13 cellular contexts compared by ENCODE assay signal in the genomic region with DNA sequence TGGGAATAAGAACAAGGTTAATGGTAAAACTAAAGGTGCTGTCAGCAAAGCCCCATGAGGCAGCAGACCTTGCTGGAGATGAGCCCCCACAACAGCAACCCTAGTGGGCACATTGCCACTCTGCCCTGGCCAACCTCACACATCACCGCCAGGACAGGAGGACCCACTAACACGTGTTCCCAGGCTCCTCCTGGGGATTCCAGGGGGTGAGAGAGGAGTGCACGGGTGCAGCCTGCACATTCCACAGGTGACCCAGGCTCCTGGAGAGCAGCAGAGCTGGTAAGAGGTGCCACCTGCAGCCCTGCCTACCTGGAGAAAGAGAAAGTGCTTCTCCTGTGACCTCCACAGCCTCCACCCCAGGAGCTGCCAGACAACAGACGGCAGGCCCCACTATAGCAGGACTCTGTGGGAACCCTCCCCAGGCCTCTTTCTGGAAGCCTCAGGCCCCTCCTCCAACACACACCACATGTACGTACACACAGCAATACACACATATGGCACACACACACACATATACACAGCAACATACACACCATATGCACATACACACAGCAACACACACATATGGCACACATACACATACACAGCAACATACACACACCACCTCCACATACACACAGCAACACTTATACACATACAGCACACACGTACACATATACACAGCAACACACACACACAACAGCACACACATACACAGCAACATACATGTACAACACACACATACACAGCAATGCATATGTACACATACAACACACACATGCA.
DNase-seq lines count a peak whose midpoint lies in the region; ATAC-seq, FAIRE-seq and TF ChIP-seq lines count a peak whose summit lies in the region.
"Had no signal": no experiment of that assay in that cellular context is flagged by ENCODE, and none has a peak within 500 bp of the region (broad histone marks: within the 10 kb centered on the region; RNA-seq: fewer than 3 reads in every experiment).

No MANE protein-coding gene starts in this region.

- no peaks in the 10 kb centered on the region for H3K27me3 ChIP-seq in bronchial epithelial cell (ENCODE audit: control insufficient read depth, insufficient read depth, low read length)
- no peaks in the 10 kb centered on the region for H3K27me3 ChIP-seq in naive thymus-derived CD4-positive, alpha-beta T cell (ENCODE audit: control insufficient read depth in 2 of 2, insufficient read depth in 2 of 2, low read length in 2 of 2)

- peaks cover 0 to 7% (median 0%) of the 10 kb centered on the region in 5 donors for H3K27me3 Mint-ChIP-seq in naive thymus-derived CD4-positive, alpha-beta T cell

- H3K4me3 Mint-ChIP-seq in naive thymus-derived CD4-positive, alpha-beta T cell, result no peak overlapping the region
- H3K4me3 Mint-ChIP-seq: CD14-positive monocyte; CD8-positive, alpha-beta T cell had no signal

- no peak overlapping the region for H3K27ac Mint-ChIP-seq in naive thymus-derived CD4-positive, alpha-beta T cell
- H3K27ac Mint-ChIP-seq: CD14-positive monocyte; CD8-positive, alpha-beta T cell had no signal

- ATAC-seq in naive thymus-derived CD4-positive, alpha-beta T cell, result peak; percentile 11
- ATAC-seq: A549; CD8-positive, alpha-beta T cell had no signal

- H3K9me3 Mint-ChIP-seq in naive thymus-derived CD4-positive, alpha-beta T cell, result no peaks in the 10 kb centered on the region
- H3K9me3 Mint-ChIP-seq: CD14-positive monocyte; CD8-positive, alpha-beta T cell had no signal

- DNase-seq in bronchial epithelial cell (ENCODE audit: low read depth) (no peak), NCI-H226 (no peak), ACHN (no peak), coronary artery (ENCODE audit: low spot score) (no peak)
- DNase-seq in naive thymus-derived CD4-positive, alpha-beta T cell, result no peak
- DNase-seq: CD8-positive, alpha-beta T cell; COR-L47; DND-41; GDM1 had no signal

- in situ Hi-C loops in ACHN (cut with HindIII; ENCODE audit: low pct_ligation_motif_present, low pct_unique_long_range_greater_than_20kb, low sequenced_read_pairs), result no loop called here

- peaks cover 7 to 9% of the 10 kb centered on the region in 2 experiments; a peak in 2 of 3 replicates for H3K36me3 ChIP-seq in HEK293 (ENCODE audit: control insufficient read depth in 2 of 2, insufficient read depth in 1 of 2, low read length in 2 of 2)
- no peaks in the 10 kb centered on the region for H3K36me3 ChIP-seq in bronchial epithelial cell (ENCODE audit: control insufficient read depth, insufficient read depth, low read length)
- no peaks in the 10 kb centered on the region for H3K36me3 ChIP-seq in naive thymus-derived CD4-positive, alpha-beta T cell (ENCODE audit: control insufficient read depth in 2 of 3, insufficient read depth in 3 of 3, low read length in 3 of 3)

- H3K4me3 ChIP-seq in HEK293 (ENCODE audit: low read depth, low read length), result no peak overlapping the region
- no peak overlapping the region for H3K4me3 ChIP-seq in bronchial epithelial cell (ENCODE audit: low read depth, low read length)
- H3K4me3 ChIP-seq in naive thymus-derived CD4-positive, alpha-beta T cell (ENCODE audit: low read length), result no peak overlapping the region
- no peak overlapping the region for H3K4me3 ChIP-seq in coronary artery
- H3K4me3 ChIP-seq: A549 had no signal

- intact Hi-C loops in naive thymus-derived CD4-positive, alpha-beta T cell (cut with micrococcal nuclease), result no loop called here

- no peaks in the 10 kb centered on the region for H3K4me1 Mint-ChIP-seq in naive thymus-derived CD4-positive, alpha-beta T cell
- H3K4me1 Mint-ChIP-seq: CD14-positive monocyte had no signal

- POLR2A ChIA-PET in HEK293 (lab: Yijun Ruan, JAX), result no interaction called here
- POLR2A ChIA-PET in naive thymus-derived CD4-positive, alpha-beta T cell (lab: Charles Lee), result no interaction called here

- H3K4me1 ChIP-seq in HEK293 (ENCODE audit: control insufficient read depth, insufficient read depth, low read length), result no peaks in the 10 kb centered on the region
- H3K4me1 ChIP-seq in naive thymus-derived CD4-positive, alpha-beta T cell (ENCODE audit: control insufficient read depth in 2 of 2, insufficient read depth in 2 of 2, low read length in 2 of 2), result no peaks in the 10 kb centered on the region

- FAIRE-seq in bronchial epithelial cell (lab: Jason Lieb, UNC), result peak; percentile 99
- FAIRE-seq: A549, H54 had no signal

- TF ChIP-seq CTCF in HEK293 (tag by site-specific recombination; IDR thresholded peaks at IDR 0.05) (no peak), bronchial epithelial cell (IDR thresholded peaks at IDR 0.05; ENCODE audit: insufficient read depth, low read length, severe bottlenecking) (no peak), coronary artery (IDR thresholded peaks at IDR 0.05) (no peak)

- CTCF ChIA-PET in HEK293 (lab: Yijun Ruan, JAX), result interaction anchor here (0.9 kb wide), 1 partner anchor 11 kb away, joined by 3 read pairs; no protein-coding TSS in a partner anchor
- CTCF ChIA-PET in naive thymus-derived CD4-positive, alpha-beta T cell (lab: Charles Lee), result no interaction called here

- H3K36me3 Mint-ChIP-seq in naive thymus-derived CD4-positive, alpha-beta T cell, result no peaks in the 10 kb centered on the region
- H3K36me3 Mint-ChIP-seq: CD14-positive monocyte; CD8-positive, alpha-beta T cell had no signal

- no peak overlapping the region for H3K27ac ChIP-seq in HEK293 (ENCODE audit: extremely low read depth, low read depth, low read length)
- no peak overlapping the region for H3K27ac ChIP-seq in naive thymus-derived CD4-positive, alpha-beta T cell (ENCODE audit: low read depth, low read length)
- H3K27ac ChIP-seq in coronary artery, result no peak overlapping the region

- no peaks in the 10 kb centered on the region for H3K9me3 ChIP-seq in HEK293 (ENCODE audit: control insufficient read depth, insufficient read depth, low read depth, low read length)
- no peaks in the 10 kb centered on the region for H3K9me3 ChIP-seq in naive thymus-derived CD4-positive, alpha-beta T cell (ENCODE audit: control insufficient read depth in 2 of 3, low read length in 3 of 3)
- H3K9me3 ChIP-seq: A549 had no signal

TF ChIP-seq in HEK293, 187 proteins besides CTCF, POLR2A, EP300 and RAD21:
- TF ChIP-seq ZNF433 (tag by site-specific recombination; IDR thresholded peaks at IDR 0.05; ENCODE audit: low read depth) (no peak), SCRT2 (tag by site-specific recombination; IDR thresholded peaks at IDR 0.05) (peak; percentile 36; the same call in 1 of the 2 replicates)
